9 cellular contexts compared by ENCODE assay signal in the genomic region with DNA sequence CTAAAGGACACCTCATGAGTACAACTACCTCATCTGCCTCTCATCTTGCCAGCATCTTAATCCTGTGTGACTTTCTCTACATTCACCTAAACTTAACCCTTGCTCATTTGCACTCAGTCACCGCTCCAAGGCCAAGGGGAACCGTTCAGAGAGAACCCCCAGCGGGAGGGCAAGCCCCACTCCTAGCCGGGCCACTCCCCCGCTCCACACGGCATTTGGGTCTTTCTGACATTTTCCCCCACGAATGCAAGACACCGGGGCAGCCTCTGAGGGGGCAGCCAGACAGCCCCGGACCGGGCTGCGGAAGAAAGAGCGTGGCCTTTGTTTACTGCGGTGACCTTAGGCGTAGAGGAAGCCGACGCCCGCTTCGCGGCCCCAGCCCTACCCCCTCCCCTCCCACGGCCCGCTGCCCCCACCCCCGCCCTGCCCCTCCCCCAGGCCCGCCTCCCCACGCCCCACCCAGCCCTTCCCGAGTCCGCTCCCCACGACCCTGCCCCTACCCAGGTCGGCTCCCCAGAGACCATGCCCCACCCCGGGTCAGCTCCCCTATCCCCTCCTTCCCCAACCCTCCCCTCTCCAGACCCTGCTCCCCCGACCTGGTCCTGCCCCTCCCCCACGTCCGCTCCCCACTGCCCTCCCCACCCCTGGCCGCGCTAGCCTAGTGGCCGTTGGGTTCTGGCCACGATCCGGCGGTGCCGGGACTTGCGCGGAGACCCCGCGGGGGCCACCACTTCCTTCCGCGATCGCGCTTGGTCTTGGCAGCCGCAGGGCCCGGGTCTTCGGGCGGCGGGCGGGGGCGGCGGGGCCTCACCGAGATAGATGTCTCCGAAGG. TPM values are rescaled to one million over a fixed set of nuclear protein-coding genes. Genes with fewer than 3 reads are reported as not detected.
A peak's percentile ranks its signal among the peaks of the same experiment; 100 is the strongest.
DNase-seq lines count a peak whose midpoint lies in the region; ATAC-seq and TF ChIP-seq lines count a peak whose summit lies in the region.
"Had no signal": no experiment of that assay in that cellular context is flagged by ENCODE, and none has a peak within 500 bp of the region (broad histone marks: within the 10 kb centered on the region; RNA-seq: fewer than 3 reads in every experiment).

No MANE protein-coding gene starts in this region.

- intact Hi-C loops in head of caudate nucleus (cut with DNase I) = no loop called here

- H3K4me1 Mint-ChIP-seq in progenitor cell of endocrine pancreas (ENCODE audit: low read depth) = peaks cover 54% of the 10 kb centered on the region

- H3K36me3 Mint-ChIP-seq in progenitor cell of endocrine pancreas (ENCODE audit: insufficient read depth) = peaks cover 26% of the 10 kb centered on the region

- peak overlapping the region; percentile 96 for H3K4me3 Mint-ChIP-seq in progenitor cell of endocrine pancreas (ENCODE audit: low read depth)

- peak overlapping the region; percentile 100 for H3K27ac Mint-ChIP-seq in progenitor cell of endocrine pancreas

- H3K27me3 Mint-ChIP-seq in progenitor cell of endocrine pancreas = peaks cover 4% of the 10 kb centered on the region

- H3K9me3 Mint-ChIP-seq in progenitor cell of endocrine pancreas (ENCODE audit: low read depth) = no peaks in the 10 kb centered on the region

- no peak for ATAC-seq in GM18870 (IDR thresholded peaks at IDR 0.05; ENCODE audit: unreplicated experiment)

- DNase-seq in NCI-H82 (lab: John Stamatoyannopoulos, UW) (peak; percentile 71), NCI-H82 treated with DMSO at 0.1 percent for 48 hours (lab: John Stamatoyannopoulos, UW; ENCODE audit: unreplicated experiment) (no peak), NOMO-1 treated with DMSO at 0.1 percent for 48 hours (lab: John Stamatoyannopoulos, UW; ENCODE audit: unreplicated experiment) (peak; percentile 23), head of caudate nucleus (peak in 22 of 42 donors; percentile 12 to 66 (median 32)), progenitor cell of endocrine pancreas (ENCODE audit: low spot score, unreplicated experiment) (peak; percentile 39), DMS114 treated with DMSO at 0.1 percent for 48 hours (lab: John Stamatoyannopoulos, UW; ENCODE audit: unreplicated experiment) (no peak)
- DNase-seq in activated effector memory CD4-positive, alpha-beta T cell treated with anti-CD3 and anti-CD28 coated beads, Interleukin-2, amount 50 U/mL, for 16 hours = peak; percentile 75

- no peak for TF ChIP-seq CTCF in progenitor cell of endocrine pancreas (IDR thresholded peaks at IDR 0.05; ENCODE audit: unreplicated experiment)

RNA-seq across cellular contexts. Expression of a gene that starts 0.8 kb away (rescaled TPM):
- 224 and 227 TPM in 2 replicates for total RNA-seq in progenitor cell of endocrine pancreas

RNA-seq across cellular contexts. Expression of a gene that starts 43.9 kb away (rescaled TPM):
- 5.4 and 5.9 TPM in 2 replicates for total RNA-seq in progenitor cell of endocrine pancreas

RNA-seq across cellular contexts. Expression of a gene that starts 44.7 kb away (rescaled TPM):
- total RNA-seq in progenitor cell of endocrine pancreas = 0.31 and 0.46 TPM in 2 replicates
- total RNA-seq: glomerular endothelial cell had no signal

Comparison
In these comparisons a context has a peak if more than half of its experiments do, and no peak if none do; other contexts are left out.
1. DNase-seq: peak in NCI-H82 (single experiment), NOMO-1 treated with DMSO at 0.1 percent for 48 hours (single experiment), activated effector memory CD4-positive, alpha-beta T cell treated with anti-CD3 and anti-CD28 coated beads, Interleukin-2, amount 50 U/mL, for 16 hours (single experiment), head of caudate nucleus (22 of 42) and progenitor cell of endocrine pancreas (single experiment); none in NCI-H82 treated with DMSO at 0.1 percent for 48 hours (single experiment) and DMS114 treated with DMSO at 0.1 percent for 48 hours (single experiment).